ENCODE assay signal across 9 cellular contexts in genomic region chr2:113966832-113967231, GRCh38.
DNase-seq lines count a peak whose midpoint lies in the region; ATAC-seq and TF ChIP-seq lines count a peak whose summit lies in the region.
"Had no signal": no experiment of that assay in that cellular context is flagged by ENCODE, and none has a peak within 500 bp of the region (broad histone marks: within the 10 kb centered on the region; RNA-seq: fewer than 3 reads in every experiment).

No MANE protein-coding gene starts in this region.

- H3K9me3 ChIP-seq in OCI-LY7 (ENCODE audit: low read length): no peaks in the 10 kb centered on the region
- no peaks in the 10 kb centered on the region for H3K9me3 ChIP-seq in hepatocyte (ENCODE audit: low read depth)

- WGBS in hepatocyte (ENCODE audit: low lambda C conversion rate, missing lambda C conversion rate): 68% methylated on average over 5 of the region's 5 CpGs

- H3K4me2 ChIP-seq in OCI-LY7 (ENCODE audit: low read length): peak overlapping the region; percentile 36
- H3K4me2 ChIP-seq in hepatocyte: no peak overlapping the region

- ATAC-seq in GM19438 (IDR thresholded peaks at IDR 0.05; ENCODE audit: low read depth, unreplicated experiment): peak; percentile 74

- no peaks in the 10 kb centered on the region for H3K9me2 ChIP-seq in OCI-LY7 (ENCODE audit: insufficient read depth, low read length)
- H3K9me2 ChIP-seq in hepatocyte (replicated peaks; ENCODE audit: insufficient read depth): no peaks in the 10 kb centered on the region

- H3K36me3 ChIP-seq in OCI-LY7 (ENCODE audit: insufficient read depth, low read length) (peaks cover 12% of the 10 kb centered on the region), hepatocyte (replicated peaks; ENCODE audit: insufficient read depth, low read depth) (no peaks in the 10 kb centered on the region)

- H3K27ac ChIP-seq in OCI-LY7 (ENCODE audit: low read depth, low read length, poor library complexity, severe bottlenecking) (no peak overlapping the region), hepatocyte (peak overlapping the region; percentile 35)

- intact Hi-C loops in OCI-LY7 (cut with micrococcal nuclease; ENCODE audit: unreplicated experiment): no loop called here

- H3K4me3 ChIP-seq in OCI-LY7 (ENCODE audit: low read depth, low read length, poor library complexity, severe bottlenecking) (no peak overlapping the region), hepatocyte (no peak overlapping the region)

- H2AFZ ChIP-seq in OCI-LY7 (ENCODE audit: low read length) (no peak overlapping the region), hepatocyte (no peak overlapping the region)

- POLR2A ChIA-PET in OCI-LY7 (lab: Charles Lee): no interaction called here

- H3K79me2 ChIP-seq in OCI-LY7 (ENCODE audit: insufficient read depth, low read depth, low read length) (no peaks in the 10 kb centered on the region), hepatocyte (no peaks in the 10 kb centered on the region)

- H3K27me3 ChIP-seq in hepatocyte: no peaks in the 10 kb centered on the region

- H3K4me1 ChIP-seq in OCI-LY7 (ENCODE audit: insufficient read depth, low read length, poor library complexity, severe bottlenecking) (peaks cover 17% of the 10 kb centered on the region), hepatocyte (ENCODE audit: insufficient read depth) (peaks cover 8% of the 10 kb centered on the region)

- peak; percentile 52 for DNase-seq in A172 (ENCODE audit: low spot score)
- DNase-seq in OCI-LY7 (ENCODE audit: low spot score): peak; percentile 16
- no peak for DNase-seq in hepatocyte (ENCODE audit: low spot score)
- no peak for DNase-seq in HK-2 (ENCODE audit: unreplicated experiment)
- DNase-seq in NCI-H2196 treated with DMSO at 0.1 percent for 48 hours (lab: John Stamatoyannopoulos, UW; ENCODE audit: unreplicated experiment): no peak
- no peak for DNase-seq in NCI-H748 (lab: John Stamatoyannopoulos, UW; ENCODE audit: unreplicated experiment)
- DNase-seq in activated CD4-positive, alpha-beta T cell treated with anti-CD3 and anti-CD28 coated beads, Interleukin-2, amount 50 U/mL, for 48 hours: no peak
- DNase-seq: CD8-positive, alpha-beta memory T cell had no signal

- no peak for TF ChIP-seq CTCF in OCI-LY7 (conservative IDR thresholded peaks at IDR 0.05; ENCODE audit: low read length)
- TF ChIP-seq CTCF in hepatocyte (IDR thresholded peaks at IDR 0.05; ENCODE audit: poor library complexity): no peak

- BruUV-seq in OCI-LY7 (replicated peaks; lab: Mats Ljungman, UMichigan): no TSS peak

- CTCF ChIA-PET in OCI-LY7 (lab: Charles Lee; ENCODE audit: unreplicated experiment): no interaction called here

- H4K20me1 ChIP-seq in OCI-LY7 (ENCODE audit: insufficient read depth, low read length) (no peaks in the 10 kb centered on the region), hepatocyte (ENCODE audit: insufficient read depth, poor library complexity, severe bottlenecking) (no peaks in the 10 kb centered on the region)

Comparison
In these comparisons a context has a peak if more than half of its experiments do, and no peak if none do; other contexts are left out.
1. DNase-seq: peak in A172 (single experiment) and OCI-LY7 (single experiment); none in hepatocyte (single experiment), HK-2 (single experiment), NCI-H2196 treated with DMSO at 0.1 percent for 48 hours (single experiment), NCI-H748 (single experiment) and activated CD4-positive, alpha-beta T cell treated with anti-CD3 and anti-CD28 coated beads, Interleukin-2, amount 50 U/mL, for 48 hours (0 of 2).